Comparison of ENCODE assay signal across 8 cellular contexts in genomic region chr1:40078512-40079333, GRCh38. TPM values are rescaled to one million over a fixed set of nuclear protein-coding genes. Genes with fewer than 3 reads are reported as not detected.
DNase-seq lines count a peak whose midpoint lies in the region; ATAC-seq, FAIRE-seq and TF ChIP-seq lines count a peak whose summit lies in the region.

No MANE protein-coding gene starts in this region.

- ATAC-seq in HG03025 (IDR thresholded peaks at IDR 0.05; ENCODE audit: low FRiP score, unreplicated experiment) (no peak), HG02970 (IDR thresholded peaks at IDR 0.05; ENCODE audit: low FRiP score, unreplicated experiment) (no peak)

- intact Hi-C loops in CD14-positive monocyte (cut with micrococcal nuclease) = loop anchor here in 1 of 2 donors (5.0 kb wide), 1 partner anchor 36 kb away; the partner anchor contains the start of gene CAP1

- H3K27me3 Mint-ChIP-seq in CD14-positive monocyte (ENCODE audit: low read depth in 3 of 3) (peaks cover 0 to 9% (median 2%) of the 10 kb centered on the region in 3 donors), nephron (ENCODE audit: low read depth) (no peaks in the 10 kb centered on the region)
- H3K27me3 Mint-ChIP-seq in activated CD4-positive, alpha-beta T cell treated with anti-CD3 and anti-CD28 coated beads, Interleukin-2, amount 10 ng/mL, durations not matched to agents 7 days and 5 days = no peaks in the 10 kb centered on the region

- H3K4me3 ChIP-seq in epithelial cell of proximal tubule (ENCODE audit: low read depth, low read length) = no peak overlapping the region

- H3K4me3 Mint-ChIP-seq in CD14-positive monocyte (no peak overlapping the region), nephron (no peak overlapping the region)
- no peak overlapping the region for H3K4me3 Mint-ChIP-seq in activated CD4-positive, alpha-beta T cell treated with anti-CD3 and anti-CD28 coated beads, Interleukin-2, amount 10 ng/mL, durations not matched to agents 7 days and 5 days

- peak; percentile 53 for DNase-seq in CD14-positive monocyte (ENCODE audit: low spot score)
- DNase-seq in H54 (ENCODE audit: insufficient read length, low spot score) = peak; percentile 55
- DNase-seq in NCI-H460 (ENCODE audit: extremely low read depth, low read depth) = peak; percentile 63
- DNase-seq in activated CD4-positive, alpha-beta T cell treated with anti-CD3 and anti-CD28 coated beads, Interleukin-2, amount 10 ng/mL, durations not matched to agents 7 days and 5 days = peak; percentile 72
- DNase-seq in epithelial cell of proximal tubule (ENCODE audit: low read depth) = no peak

- TF ChIP-seq CTCF in CD14-positive monocyte (IDR thresholded peaks at IDR 0.05) (peak; percentile 96), epithelial cell of proximal tubule (conservative IDR thresholded peaks at IDR 0.05; ENCODE audit: low read depth, low read length) (peak; percentile 83), nephron (IDR thresholded peaks at IDR 0.05; ENCODE audit: unreplicated experiment in 3 of 3) (peak; percentile 56 to 66 (median 65))

- TF ChIP-seq POLR2A in H54 (IDR thresholded peaks at IDR 0.05; ENCODE audit: low read depth, low read length) = no peak

- CTCF ChIA-PET in activated CD4-positive, alpha-beta T cell treated with anti-CD3 and anti-CD28 coated beads, Interleukin-2, amount 10 ng/mL, durations not matched to agents 7 days and 5 days (lab: Charles Lee) = interaction anchor here (0.6 to 1.8 kb wide), 8 partner anchors 9 to 251 kb away, joined by 3 to 8 read pairs (median 4); no protein-coding TSS in a partner anchor

- FAIRE-seq in H54 (lab: Jason Lieb, UNC) = no peak

- peaks cover 89% of the 10 kb centered on the region for H3K4me1 Mint-ChIP-seq in CD14-positive monocyte
- peaks cover 12% of the 10 kb centered on the region for H3K4me1 Mint-ChIP-seq in activated CD4-positive, alpha-beta T cell treated with anti-CD3 and anti-CD28 coated beads, Interleukin-2, amount 10 ng/mL, durations not matched to agents 7 days and 5 days
- H3K4me1 Mint-ChIP-seq in nephron = no peaks in the 10 kb centered on the region

- H3K9me3 Mint-ChIP-seq in CD14-positive monocyte (no peaks in the 10 kb centered on the region), nephron (no peaks in the 10 kb centered on the region)
- no peaks in the 10 kb centered on the region for H3K9me3 Mint-ChIP-seq in activated CD4-positive, alpha-beta T cell treated with anti-CD3 and anti-CD28 coated beads, Interleukin-2, amount 10 ng/mL, durations not matched to agents 7 days and 5 days

- H3K36me3 Mint-ChIP-seq in CD14-positive monocyte = peaks cover 31 to 74% of the 10 kb centered on the region in 2 donors
- H3K36me3 Mint-ChIP-seq in activated CD4-positive, alpha-beta T cell treated with anti-CD3 and anti-CD28 coated beads, Interleukin-2, amount 10 ng/mL, durations not matched to agents 7 days and 5 days (ENCODE audit: low read depth) = peaks cover 43% of the 10 kb centered on the region
- H3K36me3 Mint-ChIP-seq in nephron (ENCODE audit: low read depth) = peaks cover 38% of the 10 kb centered on the region

- H3K27ac Mint-ChIP-seq in CD14-positive monocyte = peak overlapping the region in 4 of 7 donors; percentile 28 to 86 (median 63)
- H3K27ac Mint-ChIP-seq in activated CD4-positive, alpha-beta T cell treated with anti-CD3 and anti-CD28 coated beads, Interleukin-2, amount 10 ng/mL, durations not matched to agents 7 days and 5 days = no peak overlapping the region
- no peak overlapping the region for H3K27ac Mint-ChIP-seq in nephron

- POLR2A ChIA-PET in activated CD4-positive, alpha-beta T cell treated with anti-CD3 and anti-CD28 coated beads, Interleukin-2, amount 10 ng/mL, durations not matched to agents 7 days and 5 days (lab: Charles Lee) = no interaction called here

RNA-seq across cellular contexts. Expression of gene PPT1, which starts 18.3 kb away (rescaled TPM):
- 1,000 to 10,000 TPM in 1 of 2 donors, 100 to 1,000 TPM in 1; 658 to 1,143 TPM for polyA plus RNA-seq in CD14-positive monocyte
- total RNA-seq in NCI-H460 (2014; rRNA removed; shearing (Covaris generic)) = 149 and 152 TPM in 2 replicates
- 126 and 141 TPM in 2 replicates for polyA plus RNA-seq in NCI-H460 (2014; cell fraction: nucleus; rRNA removed)
- 100 to 1,000 TPM in 1 of 2 experiments, 10 to 100 TPM in 1; 93.8 to 112 TPM for total RNA-seq in activated CD4-positive, alpha-beta T cell treated with anti-CD3 and anti-CD28 coated beads, Interleukin-2, amount 10 ng/mL, durations not matched to agents 7 days and 5 days
- 29.6 and 70.8 TPM in 2 replicates for total RNA-seq in epithelial cell of proximal tubule

RNA-seq across cellular contexts. Expression of gene CAP1, which starts 38.2 kb away (rescaled TPM):
- polyA plus RNA-seq in CD14-positive monocyte = 100 to 1,000 TPM; 876 to 941 TPM
- total RNA-seq in NCI-H460 (2014; rRNA removed; shearing (Covaris generic)) = 155 and 163 TPM in 2 replicates
- 81.2 and 109 TPM in 2 replicates for polyA plus RNA-seq in NCI-H460 (2014; cell fraction: nucleus; rRNA removed)
- 100 to 1,000 TPM; 740 to 752 TPM for total RNA-seq in activated CD4-positive, alpha-beta T cell treated with anti-CD3 and anti-CD28 coated beads, Interleukin-2, amount 10 ng/mL, durations not matched to agents 7 days and 5 days
- total RNA-seq in epithelial cell of proximal tubule = 342 and 577 TPM in 2 replicates

Comparison
In these comparisons a context has a peak if more than half of its experiments do, and no peak if none do; other contexts are left out.
1. H3K27ac Mint-ChIP-seq: peak in CD14-positive monocyte (4 of 7); none in activated CD4-positive, alpha-beta T cell treated with anti-CD3 and anti-CD28 coated beads, Interleukin-2, amount 10 ng/mL, durations not matched to agents 7 days and 5 days (single experiment) and nephron (0 of 3).
2. Peak in every context shown above with its lines, with median percentiles within 50 percentile points of each other: CTCF ChIP-seq.